In the genomic region with DNA sequence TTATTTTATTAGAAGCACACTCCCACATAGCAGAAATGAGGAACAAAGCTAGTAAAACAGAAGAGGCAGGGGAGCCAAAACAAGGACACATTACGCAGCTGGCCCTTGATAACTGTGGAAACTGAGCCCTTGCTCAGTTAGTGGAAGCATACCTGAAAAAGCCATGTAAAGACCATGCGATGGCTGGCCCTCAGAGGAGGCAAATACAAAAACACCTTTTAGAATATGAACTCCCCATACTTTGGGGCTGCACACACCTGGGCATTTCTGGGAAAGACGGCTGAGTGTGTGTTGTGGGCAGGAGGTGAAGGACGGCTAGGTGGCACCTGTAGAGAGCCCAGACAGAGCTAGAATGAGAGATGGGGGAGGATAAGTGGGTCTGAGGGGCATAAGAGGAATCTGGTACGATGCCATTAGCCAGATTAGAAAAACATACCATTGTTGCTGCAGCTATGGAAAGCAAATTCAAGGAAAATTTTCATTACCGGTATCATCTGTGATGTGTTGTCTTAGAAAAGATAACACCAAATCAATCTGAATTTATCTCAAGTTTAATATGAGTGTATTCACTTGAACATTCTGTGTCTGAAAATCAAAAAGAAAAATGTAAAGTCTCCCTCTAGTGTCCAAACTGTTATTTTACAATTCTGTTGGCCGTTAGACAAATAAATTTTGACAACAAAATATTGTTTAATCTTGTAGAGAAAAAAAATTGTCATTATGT, we compare ENCODE assay signal across 11 cellular contexts. TPM values are rescaled to one million over a fixed set of nuclear protein-coding genes. Genes with fewer than 3 reads are reported as not detected.
DNase-seq lines count a peak whose midpoint lies in the region; ATAC-seq and TF ChIP-seq lines count a peak whose summit lies in the region.
"Had no signal": no experiment of that assay in that cellular context is flagged by ENCODE, and none has a peak within 500 bp of the region (broad histone marks: within the 10 kb centered on the region; RNA-seq: fewer than 3 reads in every experiment).

No MANE protein-coding gene starts in this region.

- CTCF ChIA-PET in activated CD4-positive, alpha-beta T cell treated with anti-CD3 and anti-CD28 coated beads for 36 hours (lab: Charles Lee) = interaction anchor here (0.7 to 1.3 kb wide), 5 partner anchors 10 to 727 kb away, joined by 3 read pairs; no protein-coding TSS in a partner anchor

- no peaks in the 10 kb centered on the region for H3K36me3 Mint-ChIP-seq in brain
- H3K36me3 Mint-ChIP-seq in activated CD4-positive, alpha-beta T cell treated with anti-CD3 and anti-CD28 coated beads for 36 hours (ENCODE audit: low read depth) = no peaks in the 10 kb centered on the region

- in situ Hi-C loops in GM13976 (cut with MboI; ENCODE audit: low sequenced_read_pairs, unreplicated experiment) = no loop called here

- peaks cover 2% of the 10 kb centered on the region for H3K4me1 Mint-ChIP-seq in brain
- no peaks in the 10 kb centered on the region for H3K4me1 Mint-ChIP-seq in activated CD4-positive, alpha-beta T cell treated with anti-CD3 and anti-CD28 coated beads for 36 hours

- no peak overlapping the region for H3K27ac Mint-ChIP-seq in brain
- H3K27ac Mint-ChIP-seq in activated CD4-positive, alpha-beta T cell treated with anti-CD3 and anti-CD28 coated beads for 36 hours = no peak overlapping the region

- DNase-seq in EL (peak; percentile 29), myocyte (ENCODE audit: low read depth) (peak; percentile 30), GM13976 (ENCODE audit: low spot score) (no peak), NCI-H526 treated with DMSO at 0.1 percent for 48 hours (lab: John Stamatoyannopoulos, UW) (no peak), UCSD-AML1 (lab: John Stamatoyannopoulos, UW; ENCODE audit: unreplicated experiment) (no peak)
- no peak for DNase-seq in activated CD4-positive, alpha-beta T cell treated with anti-CD3 and anti-CD28 coated beads for 36 hours
- DNase-seq: activated CD8-positive, alpha-beta memory T cell treated with anti-CD3 and anti-CD28 coated beads for 24 hours; KG1 had no signal

- POLR2A ChIA-PET in activated CD4-positive, alpha-beta T cell treated with anti-CD3 and anti-CD28 coated beads for 36 hours (lab: Charles Lee) = no interaction called here

- no peak for ATAC-seq in activated CD4-positive, alpha-beta T cell treated with anti-CD3 and anti-CD28 coated beads for 36 hours
- ATAC-seq: esophagus mucosa had no signal

- peaks cover 0 to 7% (median 3%) of the 10 kb centered on the region in 5 experiments for H3K9me3 Mint-ChIP-seq in brain
- H3K9me3 Mint-ChIP-seq in activated CD4-positive, alpha-beta T cell treated with anti-CD3 and anti-CD28 coated beads for 36 hours (ENCODE audit: low read depth) = no peaks in the 10 kb centered on the region

- intact Hi-C loops in activated CD4-positive, alpha-beta T cell treated with anti-CD3 and anti-CD28 coated beads for 36 hours (cut with DNase I, micrococcal nuclease) = no loop called here

- TF ChIP-seq CTCF in LNCAP (IDR thresholded peaks at IDR 0.05) = peak; percentile 64
- TF ChIP-seq CTCF in brain (conservative IDR thresholded peaks at IDR 0.05) = peak; percentile 63 to 79
- no peak for TF ChIP-seq CTCF in GM13976 (IDR thresholded peaks at IDR 0.05; ENCODE audit: borderline replicate concordance, control extremely low read depth, extremely low read depth, insufficient read depth, missing control alignments)

- no peak overlapping the region for H3K4me3 Mint-ChIP-seq in brain
- H3K4me3 Mint-ChIP-seq in activated CD4-positive, alpha-beta T cell treated with anti-CD3 and anti-CD28 coated beads for 36 hours = no peak overlapping the region

- H3K27me3 Mint-ChIP-seq in brain = peaks cover 2% of the 10 kb centered on the region
- H3K27me3 Mint-ChIP-seq in activated CD4-positive, alpha-beta T cell treated with anti-CD3 and anti-CD28 coated beads for 36 hours = peaks cover 9% of the 10 kb centered on the region

RNA-seq across cellular contexts. Expression of gene SULT1C3, which starts 45.2 kb away (rescaled TPM):
- polyA plus RNA-seq in brain (ENCODE audit: insufficient read depth, low read depth, low replicate concordance) = not detected
- not detected in 2 replicates for total RNA-seq in myocyte
- not detected for polyA plus RNA-seq in myocyte (2012)
- not detected for total RNA-seq in activated CD4-positive, alpha-beta T cell treated with anti-CD3 and anti-CD28 coated beads for 36 hours

Comparison
In these comparisons a context has a peak if more than half of its experiments do, and no peak if none do; other contexts are left out.
1. DNase-seq: peak in EL (single experiment) and myocyte (single experiment); none in GM13976 (single experiment), NCI-H526 treated with DMSO at 0.1 percent for 48 hours (single experiment), activated CD4-positive, alpha-beta T cell treated with anti-CD3 and anti-CD28 coated beads for 36 hours (single experiment) and UCSD-AML1 (single experiment).